16 cellular contexts compared by ENCODE assay signal in the genomic region with DNA sequence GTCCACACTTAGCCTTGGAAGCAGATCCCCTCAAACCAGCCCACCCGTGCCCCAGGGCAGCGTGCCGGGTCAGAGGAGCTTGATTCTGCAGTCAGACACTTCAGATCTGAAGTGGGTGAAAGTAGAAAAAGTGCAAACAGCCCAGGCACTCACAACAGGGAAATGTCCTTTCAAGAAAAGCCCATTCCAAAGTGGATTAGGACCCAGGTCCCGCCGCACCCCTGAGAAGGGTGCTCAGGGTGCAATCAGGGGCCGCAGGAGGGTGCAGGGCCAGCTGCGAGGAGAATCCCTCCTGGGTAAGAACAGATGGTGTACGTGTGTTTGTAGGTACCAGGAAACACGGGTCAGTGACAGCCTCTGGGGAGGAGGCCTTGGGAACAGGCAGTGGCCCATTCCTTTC. TPM values are rescaled to one million over a fixed set of nuclear protein-coding genes. Genes with fewer than 3 reads are reported as not detected.
DNase-seq lines count a peak whose midpoint lies in the region; ATAC-seq and TF ChIP-seq lines count a peak whose summit lies in the region.
"Had no signal": no experiment of that assay in that cellular context is flagged by ENCODE, and none has a peak within 500 bp of the region (broad histone marks: within the 10 kb centered on the region; RNA-seq: fewer than 3 reads in every experiment).

No MANE protein-coding gene starts in this region.

- intact Hi-C loops in lower leg skin (cut with DNase I; ENCODE audit: low total_unique reads), result no loop called here

- H4K20me1 ChIP-seq in BLaER1, result peaks cover 14% of the 10 kb centered on the region; the same call in 1 of the 2 replicates

- H3K4me3 Mint-ChIP-seq in neural crest cell, result no peak overlapping the region
- H3K4me3 Mint-ChIP-seq: CD4-positive, alpha-beta T cell; GM23338 had no signal

- no peak for ATAC-seq in HG03175 (IDR thresholded peaks at IDR 0.05; ENCODE audit: unreplicated experiment)
- ATAC-seq: Panc1 had no signal

- H3K27me3 Mint-ChIP-seq in neural crest cell (ENCODE audit: low read depth), result peaks cover 5% of the 10 kb centered on the region

- no peak for TF ChIP-seq POLR2A in lower leg skin (IDR thresholded peaks at IDR 0.05)

- TF ChIP-seq CTCF in WERI-Rb-1 (IDR thresholded peaks at IDR 0.05; ENCODE audit: low read depth, low read length) (no peak), neural crest cell (conservative IDR thresholded peaks at IDR 0.05) (no peak), lower leg skin (IDR thresholded peaks at IDR 0.05) (no peak)

- no peaks in the 10 kb centered on the region for H3K36me3 ChIP-seq in BLaER1
- H3K36me3 ChIP-seq in WERI-Rb-1, result no peaks in the 10 kb centered on the region

- H3K27me3 ChIP-seq in BLaER1, result no peaks in the 10 kb centered on the region; the same call in 1 of the 2 replicates
- H3K27me3 ChIP-seq in WERI-Rb-1 (ENCODE audit: insufficient read depth, low read depth, severe bottlenecking), result no peaks in the 10 kb centered on the region

- 75 to 83% methylated on average over 9 of the region's 9 CpGs for WGBS in lower leg skin, 2 donors

- H3K4me1 Mint-ChIP-seq in neural crest cell, result no peaks in the 10 kb centered on the region

- H3K4me2 ChIP-seq in BLaER1, result peak overlapping the region; percentile 89
- H3K4me2 ChIP-seq: GM23338 had no signal

- peaks cover 51% of the 10 kb centered on the region for H3K4me1 ChIP-seq in BLaER1

- no peak overlapping the region for H3K9ac ChIP-seq in BLaER1

- H3K9me3 Mint-ChIP-seq in neural crest cell, result no peaks in the 10 kb centered on the region
- H3K9me3 Mint-ChIP-seq: CD4-positive, alpha-beta T cell; GM23338 had no signal

- no peaks in the 10 kb centered on the region for H3K36me3 Mint-ChIP-seq in neural crest cell (ENCODE audit: low read depth)

- DNase-seq in DMS79 treated with DMSO at 0.1 percent for 48 hours (lab: John Stamatoyannopoulos, UW) (peak; percentile 33), WERI-Rb-1 (peak; percentile 59), neural crest cell (ENCODE audit: low read depth, low spot score) (no peak), NCI-H2227 (lab: John Stamatoyannopoulos, UW; ENCODE audit: unreplicated experiment) (no peak), lower leg skin (ENCODE audit: low spot score in 2 of 2) (no peak)
- no peak for DNase-seq in stimulated activated naive CD4-positive, alpha-beta T cell treated with Interleukin-2 at 50 U/mL for 16 hours (lab: John Stamatoyannopoulos, UW)
- DNase-seq: CD4-positive, alpha-beta T cell; GF-D8; NCI-H1436; NCI-H2029; NCI-H2227 treated with DMSO at 0.1 percent for 48 hours; NCI-H526 treated with DMSO at 0.1 percent for 48 hours had no signal

- peak overlapping the region; percentile 27 for H3K27ac Mint-ChIP-seq in neural crest cell (ENCODE audit: unreplicated experiment)
- H3K27ac Mint-ChIP-seq: CD4-positive, alpha-beta T cell; GM23338 had no signal

- H3K4me3 ChIP-seq in BLaER1 (0 out of 2 replicates have a peak overlapping the region, but pooled peaks have one; percentile 18), WERI-Rb-1 (ENCODE audit: low read depth, low read length) (no peak overlapping the region), lower leg skin (ENCODE audit: low read depth, poor library complexity, severe bottlenecking) (no peak overlapping the region)
- H3K4me3 ChIP-seq: GM23338 had no signal

- H3K27ac ChIP-seq in BLaER1, result 0 out of 2 replicates have a peak overlapping the region, but pooled peaks have one; percentile 41
- peak overlapping the region; percentile 11 for H3K27ac ChIP-seq in WERI-Rb-1

- H3K9me3 ChIP-seq in BLaER1 (no peaks in the 10 kb centered on the region), WERI-Rb-1 (ENCODE audit: severe bottlenecking) (no peaks in the 10 kb centered on the region)

RNA-seq across cellular contexts. Expression of a gene that starts 17.7 kb away (rescaled TPM):
- total RNA-seq in neural crest cell (0.09 and 0.27 TPM in 2 replicates), lower leg skin (1 to 10 TPM in 2 of 4 donors, under 1 TPM in 2; 0.26 to 1.5 (median 0.82) TPM)

Comparison
In these comparisons a context has a peak if more than half of its experiments do, and no peak if none do; other contexts are left out.
1. DNase-seq: peak in DMS79 treated with DMSO at 0.1 percent for 48 hours (single experiment) and WERI-Rb-1 (single experiment); none in neural crest cell (single experiment), NCI-H2227 (single experiment), stimulated activated naive CD4-positive, alpha-beta T cell treated with Interleukin-2 at 50 U/mL for 16 hours (single experiment) and lower leg skin (0 of 2).